1 cellular context compared by ENCODE assay signal in genomic region chr16:8797364-8798173, GRCh38.
TF ChIP-seq lines count a peak whose summit lies in the region.

PMM2 (plus strand) TSS chr16:8797839; CDS start chr16:8797883, 44 bp downstream.
TMEM186 (minus strand) TSS chr16:8797639; CDS start chr16:8797614, 25 bp downstream.

TF ChIP-seq in IMR-90, 13 proteins besides CTCF, POLR2A, EP300 and RAD21 (continued from another document):
- TF ChIP-seq CEBPB (IDR thresholded peaks at IDR 0.05; ENCODE audit: low read depth, low read length) (no peak), FOS (IDR thresholded peaks at IDR 0.05; ENCODE audit: low read depth, low read length) (no peak), MAFK (IDR thresholded peaks at IDR 0.05; ENCODE audit: low read depth, low read length) (no peak), CHD1 (IDR thresholded peaks at IDR 0.05; ENCODE audit: low read depth, low read length) (no peak)
